ENCODE assay signal across 24 cellular contexts in the genomic region with DNA sequence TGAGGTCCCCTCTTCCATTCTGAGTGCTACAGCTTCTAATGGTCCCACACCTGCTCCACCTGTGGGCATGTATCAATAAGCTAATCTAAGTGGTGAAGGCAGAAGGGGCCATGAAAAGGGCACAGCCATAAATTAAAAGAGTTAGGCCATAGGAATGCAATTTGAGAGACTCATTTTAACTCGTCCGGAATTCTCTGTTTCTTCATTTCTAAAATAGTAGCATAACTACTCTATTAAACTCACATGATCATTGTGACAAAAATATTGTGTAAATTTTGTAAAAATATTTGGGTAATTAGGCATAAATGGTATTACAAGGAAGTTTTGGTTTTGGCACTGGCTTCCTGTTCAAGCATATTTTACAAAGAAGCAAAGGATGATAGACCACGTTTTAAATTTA.
"Had no signal": no experiment of that assay in that cellular context is flagged by ENCODE, and none has a peak within 500 bp of the region (broad histone marks: within the 10 kb centered on the region; RNA-seq: fewer than 3 reads in every experiment).

No MANE protein-coding gene starts in this region.

- H3K36me3 ChIP-seq: esophagus squamous epithelium, left lung, lower lobe of right lung, thyroid gland, upper lobe of left lung had no signal

- DNase-seq: activated CD4-positive, alpha-beta T cell treated with anti-CD3 and anti-CD28 coated beads for 36 hours; activated CD4-positive, CD25-positive, alpha-beta regulatory T cell; activated CD8-positive, alpha-beta memory T cell treated with anti-CD3 and anti-CD28 coated beads, Interleukin-2, amount 10 ng/mL, durations not matched to agents 7 days and 5 days; activated CD8-positive, alpha-beta T cell treated with anti-CD3 and anti-CD28 coated beads, Interleukin-2, amount 10 ng/mL, durations not matched to agents 7 days and 5 days; activated T-cell treated with anti-CD3 and anti-CD28 coated beads, Interleukin-2, amount 50 U/mL, for 48 hours; aorta; body of pancreas; dermis blood vessel endothelial cell; effector CD8-positive, alpha-beta T cell; esophagus squamous epithelium; heart left ventricle; left lung; lower lobe of right lung; mucosa of descending colon; right cardiac atrium; stimulated activated CD4-positive, alpha-beta T cell treated with anti-CD3 and anti-CD28 coated beads, Interleukin-2, amount 100 ng/mL, for 48 hours; stimulated activated naive CD8-positive, alpha-beta T cell treated with anti-CD3 and anti-CD28 coated beads, Interleukin-15, amount 100 ng/mL, for 72 hours; T-helper 1 cell; thyroid gland; upper lobe of left lung had no signal

- H3K27ac ChIP-seq: body of pancreas, epithelial cell of prostate, heart left ventricle, left lung, lower lobe of right lung, thyroid gland, upper lobe of left lung, vagina had no signal

- H3K4me1 ChIP-seq: body of pancreas, heart left ventricle, left lung, lower lobe of right lung, thyroid gland, upper lobe of left lung, vagina had no signal

- H3K4me3 ChIP-seq: body of pancreas, esophagus squamous epithelium, heart left ventricle, left lung, lower lobe of right lung, mucosa of descending colon, thyroid gland, upper lobe of left lung, vagina had no signal

- H3K27me3 ChIP-seq: body of pancreas, esophagus squamous epithelium, heart left ventricle, left lung, thyroid gland, upper lobe of left lung, vagina had no signal

- ATAC-seq: activated CD4-positive, alpha-beta T cell treated with anti-CD3 and anti-CD28 coated beads for 36 hours; activated CD8-positive, alpha-beta memory T cell treated with anti-CD3 and anti-CD28 coated beads, Interleukin-2, amount 10 ng/mL, durations not matched to agents 7 days and 5 days; activated CD8-positive, alpha-beta T cell treated with anti-CD3 and anti-CD28 coated beads, Interleukin-2, amount 10 ng/mL, durations not matched to agents 7 days and 5 days; activated naive CD4-positive, alpha-beta T cell treated with anti-CD3 and anti-CD28 coated beads, Interleukin-2, amount 50 U/mL, for 72 hours; body of pancreas; heart left ventricle; lower lobe of right lung; mucosa of descending colon; natural killer cell treated with Interleukin-12 subunit alpha and Interleukin-12 subunit beta and Interleukin-15 and Interleukin-18, amount 100 ng/mL, for 72 hours; right cardiac atrium; stimulated activated naive CD8-positive, alpha-beta T cell treated with anti-CD3 and anti-CD28 coated beads, Interleukin-15, amount 100 ng/mL, for 72 hours had no signal

- H3K9me3 ChIP-seq: body of pancreas, esophagus squamous epithelium, left lung, lower lobe of right lung, mucosa of descending colon, thyroid gland, upper lobe of left lung, vagina had no signal
